Comparison of ENCODE assay signal across 20 cellular contexts in genomic region chr10:30686706-30687105, GRCh38. TPM values are rescaled to one million over a fixed set of nuclear protein-coding genes. Genes with fewer than 3 reads are reported as not detected.
DNase-seq lines count a peak whose midpoint lies in the region; ATAC-seq lines count a peak whose summit lies in the region.
"Had no signal": no experiment of that assay in that cellular context is flagged by ENCODE, and none has a peak within 500 bp of the region (broad histone marks: within the 10 kb centered on the region; RNA-seq: fewer than 3 reads in every experiment).

No MANE protein-coding gene starts in this region.

- H3K27ac Mint-ChIP-seq in activated CD4-positive, alpha-beta T cell treated with anti-CD3 and anti-CD28 coated beads, Interleukin-2, amount 10 ng/mL, durations not matched to agents 24 days and 14 days = peak overlapping the region; percentile 65
- no peak overlapping the region for H3K27ac Mint-ChIP-seq in activated CD4-positive, alpha-beta T cell treated with anti-CD3 and anti-CD28 coated beads, Interleukin-2, amount 10 ng/mL, durations not matched to agents 7 days and 5 days
- H3K27ac Mint-ChIP-seq in activated naive CD8-positive, alpha-beta T cell = peak overlapping the region; percentile 76
- H3K27ac Mint-ChIP-seq in activated naive CD8-positive, alpha-beta T cell treated with anti-CD3 and anti-CD28 coated beads for 36 hours = no peak overlapping the region
- H3K27ac Mint-ChIP-seq in activated naive CD8-positive, alpha-beta T cell treated with anti-CD3 and anti-CD28 coated beads, Interleukin-2, amount 50 U/mL, for 24 hours = peak overlapping the region; percentile 69

- H3K27me3 Mint-ChIP-seq in activated CD4-positive, alpha-beta T cell treated with anti-CD3 and anti-CD28 coated beads, Interleukin-2, amount 10 ng/mL, durations not matched to agents 24 days and 14 days = peaks cover 3% of the 10 kb centered on the region
- H3K27me3 Mint-ChIP-seq in activated CD4-positive, alpha-beta T cell treated with anti-CD3 and anti-CD28 coated beads, Interleukin-2, amount 10 ng/mL, durations not matched to agents 7 days and 5 days = no peaks in the 10 kb centered on the region
- H3K27me3 Mint-ChIP-seq in activated naive CD8-positive, alpha-beta T cell = peaks cover 16% of the 10 kb centered on the region
- H3K27me3 Mint-ChIP-seq in activated naive CD8-positive, alpha-beta T cell treated with anti-CD3 and anti-CD28 coated beads for 36 hours = peaks cover 28% of the 10 kb centered on the region
- H3K27me3 Mint-ChIP-seq in activated naive CD8-positive, alpha-beta T cell treated with anti-CD3 and anti-CD28 coated beads, Interleukin-2, amount 50 U/mL, for 24 hours = peaks cover 16% of the 10 kb centered on the region

- intact Hi-C loops in activated CD4-positive, alpha-beta T cell treated with anti-CD3 and anti-CD28 coated beads, Interleukin-2, amount 10 ng/mL, durations not matched to agents 24 days and 14 days (cut with micrococcal nuclease) = loop anchor here (1.0 to 10.0 kb wide), 4 partner anchors 9 to 448 kb away; no protein-coding TSS in a partner anchor

- DNase-seq in activated CD4-positive, alpha-beta T cell treated with anti-CD3 and anti-CD28 coated beads, Interleukin-2, amount 10 ng/mL, durations not matched to agents 24 days and 14 days = no peak
- DNase-seq in activated CD4-positive, alpha-beta T cell treated with anti-CD3 and anti-CD28 coated beads, Interleukin-2, amount 10 ng/mL, durations not matched to agents 7 days and 5 days = no peak
- DNase-seq in activated naive CD8-positive, alpha-beta T cell treated with anti-CD3 and anti-CD28 coated beads for 36 hours = no peak
- no peak for DNase-seq in activated naive CD8-positive, alpha-beta T cell treated with anti-CD3 and anti-CD28 coated beads, Interleukin-2, amount 50 U/mL, for 24 hours
- DNase-seq in ecto neural progenitor cell (ENCODE audit: low spot score) = no peak
- DNase-seq in stimulated activated CD4-positive, alpha-beta T cell treated with anti-CD3 and anti-CD28 coated beads, Interleukin-2, amount 100 ng/mL, for 48 hours = no peak
- DNase-seq: KBM-7, MM.1S, NCI-H1048, NCI-H1417 treated with DMSO at 0.1 percent for 48 hours, NCI-H187, NCI-H446, NCI-H526, PC-3, Right ventricle myocardium superior had no signal

- no peak overlapping the region for H3K4me3 Mint-ChIP-seq in activated CD4-positive, alpha-beta T cell treated with anti-CD3 and anti-CD28 coated beads, Interleukin-2, amount 10 ng/mL, durations not matched to agents 24 days and 14 days
- no peak overlapping the region for H3K4me3 Mint-ChIP-seq in activated CD4-positive, alpha-beta T cell treated with anti-CD3 and anti-CD28 coated beads, Interleukin-2, amount 10 ng/mL, durations not matched to agents 7 days and 5 days
- no peak overlapping the region for H3K4me3 Mint-ChIP-seq in activated naive CD8-positive, alpha-beta T cell
- no peak overlapping the region for H3K4me3 Mint-ChIP-seq in activated naive CD8-positive, alpha-beta T cell treated with anti-CD3 and anti-CD28 coated beads for 36 hours
- no peak overlapping the region for H3K4me3 Mint-ChIP-seq in activated naive CD8-positive, alpha-beta T cell treated with anti-CD3 and anti-CD28 coated beads, Interleukin-2, amount 50 U/mL, for 24 hours

- H3K36me3 Mint-ChIP-seq in activated CD4-positive, alpha-beta T cell treated with anti-CD3 and anti-CD28 coated beads, Interleukin-2, amount 10 ng/mL, durations not matched to agents 24 days and 14 days (ENCODE audit: low read depth) = no peaks in the 10 kb centered on the region
- no peaks in the 10 kb centered on the region for H3K36me3 Mint-ChIP-seq in activated CD4-positive, alpha-beta T cell treated with anti-CD3 and anti-CD28 coated beads, Interleukin-2, amount 10 ng/mL, durations not matched to agents 7 days and 5 days (ENCODE audit: low read depth)
- H3K36me3 Mint-ChIP-seq in activated naive CD8-positive, alpha-beta T cell = no peaks in the 10 kb centered on the region
- no peaks in the 10 kb centered on the region for H3K36me3 Mint-ChIP-seq in activated naive CD8-positive, alpha-beta T cell treated with anti-CD3 and anti-CD28 coated beads for 36 hours
- no peaks in the 10 kb centered on the region for H3K36me3 Mint-ChIP-seq in activated naive CD8-positive, alpha-beta T cell treated with anti-CD3 and anti-CD28 coated beads, Interleukin-2, amount 50 U/mL, for 24 hours (ENCODE audit: low read depth)

- peaks cover 52% of the 10 kb centered on the region for H3K4me1 Mint-ChIP-seq in activated CD4-positive, alpha-beta T cell treated with anti-CD3 and anti-CD28 coated beads, Interleukin-2, amount 10 ng/mL, durations not matched to agents 24 days and 14 days
- H3K4me1 Mint-ChIP-seq in activated CD4-positive, alpha-beta T cell treated with anti-CD3 and anti-CD28 coated beads, Interleukin-2, amount 10 ng/mL, durations not matched to agents 7 days and 5 days = peaks cover 48% of the 10 kb centered on the region
- H3K4me1 Mint-ChIP-seq in activated naive CD8-positive, alpha-beta T cell (ENCODE audit: low read depth) = peaks cover 30% of the 10 kb centered on the region
- peaks cover 18% of the 10 kb centered on the region for H3K4me1 Mint-ChIP-seq in activated naive CD8-positive, alpha-beta T cell treated with anti-CD3 and anti-CD28 coated beads for 36 hours
- peaks cover 62% of the 10 kb centered on the region for H3K4me1 Mint-ChIP-seq in activated naive CD8-positive, alpha-beta T cell treated with anti-CD3 and anti-CD28 coated beads, Interleukin-2, amount 50 U/mL, for 24 hours

- H3K9me3 Mint-ChIP-seq in activated CD4-positive, alpha-beta T cell treated with anti-CD3 and anti-CD28 coated beads, Interleukin-2, amount 10 ng/mL, durations not matched to agents 24 days and 14 days = no peaks in the 10 kb centered on the region
- H3K9me3 Mint-ChIP-seq in activated CD4-positive, alpha-beta T cell treated with anti-CD3 and anti-CD28 coated beads, Interleukin-2, amount 10 ng/mL, durations not matched to agents 7 days and 5 days = peaks cover 3% of the 10 kb centered on the region
- H3K9me3 Mint-ChIP-seq in activated naive CD8-positive, alpha-beta T cell (ENCODE audit: low read depth) = no peaks in the 10 kb centered on the region
- no peaks in the 10 kb centered on the region for H3K9me3 Mint-ChIP-seq in activated naive CD8-positive, alpha-beta T cell treated with anti-CD3 and anti-CD28 coated beads for 36 hours
- H3K9me3 Mint-ChIP-seq in activated naive CD8-positive, alpha-beta T cell treated with anti-CD3 and anti-CD28 coated beads, Interleukin-2, amount 50 U/mL, for 24 hours = no peaks in the 10 kb centered on the region

- peak; percentile 26 for ATAC-seq in activated naive CD8-positive, alpha-beta T cell treated with anti-CD3 and anti-CD28 coated beads, Interleukin-2, amount 50 U/mL, for 24 hours
- ATAC-seq: PC-3 had no signal

- CTCF ChIA-PET in activated CD4-positive, alpha-beta T cell treated with anti-CD3 and anti-CD28 coated beads, Interleukin-2, amount 10 ng/mL, durations not matched to agents 7 days and 5 days (lab: Charles Lee) = interaction anchor here (0.7 to 5.1 kb wide), 5 partner anchors 10 to 1131 kb away, joined by 3 to 35 read pairs (median 17); no protein-coding TSS in a partner anchor

- POLR2A ChIA-PET in activated CD4-positive, alpha-beta T cell treated with anti-CD3 and anti-CD28 coated beads, Interleukin-2, amount 10 ng/mL, durations not matched to agents 7 days and 5 days (lab: Charles Lee) = no interaction called here

RNA-seq across cellular contexts. Expression of gene LYZL2, which starts 57.2 kb away (rescaled TPM):
- total RNA-seq in activated CD4-positive, alpha-beta T cell treated with anti-CD3 and anti-CD28 coated beads, Interleukin-2, amount 10 ng/mL, durations not matched to agents 24 days and 14 days = not detected in 2 replicates
- total RNA-seq in activated CD4-positive, alpha-beta T cell treated with anti-CD3 and anti-CD28 coated beads, Interleukin-2, amount 10 ng/mL, durations not matched to agents 7 days and 5 days = not detected
- total RNA-seq in activated naive CD8-positive, alpha-beta T cell treated with anti-CD3 and anti-CD28 coated beads for 36 hours = not detected
- total RNA-seq: Daoy, H1, HT1080, PC-3, Right ventricle myocardium superior, RPMI7951 had no signal

Comparison
In these comparisons a context has a peak if more than half of its experiments do, and no peak if none do; other contexts are left out.
1. H3K27ac Mint-ChIP-seq: peak in activated CD4-positive, alpha-beta T cell treated with anti-CD3 and anti-CD28 coated beads, Interleukin-2, amount 10 ng/mL, durations not matched to agents 24 days and 14 days (single experiment), activated naive CD8-positive, alpha-beta T cell (single experiment) and activated naive CD8-positive, alpha-beta T cell treated with anti-CD3 and anti-CD28 coated beads, Interleukin-2, amount 50 U/mL, for 24 hours (single experiment); none in activated CD4-positive, alpha-beta T cell treated with anti-CD3 and anti-CD28 coated beads, Interleukin-2, amount 10 ng/mL, durations not matched to agents 7 days and 5 days (single experiment) and activated naive CD8-positive, alpha-beta T cell treated with anti-CD3 and anti-CD28 coated beads for 36 hours (single experiment).